Comparison of ENCODE assay signal across 28 cellular contexts in genomic region chr5:41670854-41671791, GRCh38.
"Had no signal": no experiment of that assay in that cellular context is flagged by ENCODE, and none has a peak within 500 bp of the region (broad histone marks: within the 10 kb centered on the region; RNA-seq: fewer than 3 reads in every experiment).

No MANE protein-coding gene starts in this region.

- H3K9me3 ChIP-seq: breast epithelium, esophagus muscularis mucosa, heart right ventricle, uterus had no signal

- FAIRE-seq: islet of Langerhans, small intestine, TTC549 had no signal

- H3K4me3 ChIP-seq: breast epithelium, esophagus muscularis mucosa, heart right ventricle, uterus had no signal

- DNase-seq: activated CD4-positive, alpha-beta T cell treated with anti-CD3 and anti-CD28 coated beads for 48 hours; activated CD4-positive, alpha-beta T cell treated with anti-CD3 and anti-CD28 coated beads, Interleukin-2, amount 50 U/mL, for 48 hours; activated CD8-positive, alpha-beta memory T cell treated with anti-CD3 and anti-CD28 coated beads, Interleukin-2, amount 50 U/mL, for 48 hours; activated gamma-delta T cell; activated naive CD4-positive, alpha-beta T cell treated with anti-CD3 and anti-CD28 coated beads, Interleukin-2, amount 10 ng/mL, durations not matched to agents 7 days and 5 days; activated T-cell treated with anti-CD3 and anti-CD28 coated beads, Interleukin-2, amount 50 U/mL, for 24 hours; central memory CD4-positive, alpha-beta T cell; foreskin melanocyte; heart right ventricle; left ventricle myocardium superior; small intestine; stimulated activated CD4-positive, alpha-beta T cell treated with anti-CD3 and anti-CD28 coated beads, Interleukin-4, amount 100 ng/mL, for 4 hours; stimulated activated CD8-positive, alpha-beta memory T cell treated with anti-CD3 and anti-CD28 coated beads, Interleukin-4, amount 100 ng/mL, for 48 hours; stimulated activated naive CD8-positive, alpha-beta T cell treated with anti-CD3 and anti-CD28 coated beads, Interleukin-15, amount 100 ng/mL, for 72 hours; substantia nigra; T-helper 9 cell; uterus had no signal

- H3K36me3 ChIP-seq: breast epithelium, esophagus muscularis mucosa, heart right ventricle, uterus had no signal

- ATAC-seq: activated CD4-positive, CD25-positive, alpha-beta regulatory T cell treated with anti-CD3 and anti-CD28 coated beads, Interleukin-2, amount 50 U/mL, for 24 hours; heart right ventricle; left ventricle myocardium superior; sciatic nerve; stimulated activated memory B cell treated with anti-CD40 and anti-IgM and Interleukin-4, amounts not matched to agents 10 μg/mL and 1 μg/mL and 100 μg/mL, for 72 hours; stimulated activated naive CD8-positive, alpha-beta T cell treated with anti-CD3 and anti-CD28 coated beads, Interleukin-15, amount 100 ng/mL, for 72 hours had no signal

- H3K4me1 Mint-ChIP-seq: activated naive CD4-positive, alpha-beta T cell treated with anti-CD3 and anti-CD28 coated beads, Interleukin-2, amount 10 ng/mL, durations not matched to agents 7 days and 5 days; stimulated activated memory B cell treated with anti-CD40 and anti-IgM and Interleukin-4, amounts not matched to agents 10 μg/mL and 1 μg/mL and 100 μg/mL, for 72 hours; stimulated activated naive CD8-positive, alpha-beta T cell treated with anti-CD3 and anti-CD28 coated beads, Interleukin-15, amount 100 ng/mL, for 72 hours had no signal

- H3K4me3 Mint-ChIP-seq: activated naive CD4-positive, alpha-beta T cell treated with anti-CD3 and anti-CD28 coated beads, Interleukin-2, amount 10 ng/mL, durations not matched to agents 7 days and 5 days; activated T-cell treated with anti-CD3 and anti-CD28 coated beads, Interleukin-2, amount 50 U/mL, for 24 hours; nephron; stimulated activated memory B cell treated with anti-CD40 and anti-IgM and Interleukin-4, amounts not matched to agents 10 μg/mL and 1 μg/mL and 100 μg/mL, for 72 hours; stimulated activated naive CD8-positive, alpha-beta T cell treated with anti-CD3 and anti-CD28 coated beads, Interleukin-15, amount 100 ng/mL, for 72 hours; T-helper 1 cell treated with Interleukin-12 subunit alpha and Interleukin-12 subunit beta and Interleukin-4 antibody, amounts not matched to agents 30 μg/mL and 1 μg/mL, for 36 hours; type B pancreatic cell had no signal

- H3K4me1 ChIP-seq: breast epithelium, heart right ventricle, uterus had no signal

- H3K27me3 ChIP-seq: breast epithelium, esophagus muscularis mucosa, heart right ventricle, uterus had no signal

- H3K36me3 Mint-ChIP-seq: activated naive CD4-positive, alpha-beta T cell treated with anti-CD3 and anti-CD28 coated beads, Interleukin-2, amount 10 ng/mL, durations not matched to agents 7 days and 5 days; stimulated activated memory B cell treated with anti-CD40 and anti-IgM and Interleukin-4, amounts not matched to agents 10 μg/mL and 1 μg/mL and 100 μg/mL, for 72 hours; type B pancreatic cell had no signal

- H3K9me3 Mint-ChIP-seq: activated naive CD4-positive, alpha-beta T cell treated with anti-CD3 and anti-CD28 coated beads, Interleukin-2, amount 10 ng/mL, durations not matched to agents 7 days and 5 days; T-helper 1 cell treated with Interleukin-12 subunit alpha and Interleukin-12 subunit beta and Interleukin-4 antibody, amounts not matched to agents 30 μg/mL and 1 μg/mL, for 36 hours had no signal

- H3K27me3 Mint-ChIP-seq: activated naive CD4-positive, alpha-beta T cell treated with anti-CD3 and anti-CD28 coated beads, Interleukin-2, amount 10 ng/mL, durations not matched to agents 7 days and 5 days; stimulated activated memory B cell treated with anti-CD40 and anti-IgM and Interleukin-4, amounts not matched to agents 10 μg/mL and 1 μg/mL and 100 μg/mL, for 72 hours; stimulated activated naive CD8-positive, alpha-beta T cell treated with anti-CD3 and anti-CD28 coated beads, Interleukin-15, amount 100 ng/mL, for 72 hours had no signal

- H3K27ac Mint-ChIP-seq: activated naive CD4-positive, alpha-beta T cell treated with anti-CD3 and anti-CD28 coated beads, Interleukin-2, amount 10 ng/mL, durations not matched to agents 7 days and 5 days; activated T-cell treated with anti-CD3 and anti-CD28 coated beads, Interleukin-2, amount 50 U/mL, for 24 hours; nephron; stimulated activated memory B cell treated with anti-CD40 and anti-IgM and Interleukin-4, amounts not matched to agents 10 μg/mL and 1 μg/mL and 100 μg/mL, for 72 hours; stimulated activated naive CD8-positive, alpha-beta T cell treated with anti-CD3 and anti-CD28 coated beads, Interleukin-15, amount 100 ng/mL, for 72 hours; T-helper 1 cell treated with Interleukin-12 subunit alpha and Interleukin-12 subunit beta and Interleukin-4 antibody, amounts not matched to agents 30 μg/mL and 1 μg/mL, for 36 hours; type B pancreatic cell had no signal

- H3K27ac ChIP-seq: breast epithelium, esophagus muscularis mucosa, heart right ventricle, uterus, VCaP had no signal
